Comparison of ENCODE assay signal across 8 cellular contexts in genomic region chr16:67833418-67834241, GRCh38. TPM values are rescaled to one million over a fixed set of nuclear protein-coding genes. Genes with fewer than 3 reads are reported as not detected.
DNase-seq lines count a peak whose midpoint lies in the region; ATAC-seq and TF ChIP-seq lines count a peak whose summit lies in the region.

No MANE protein-coding gene starts in this region.

- no peaks in the 10 kb centered on the region for H3K27me3 ChIP-seq in right lobe of liver

- peak overlapping the region; percentile 82 for H3K27ac ChIP-seq in C4-2B
- H3K27ac ChIP-seq in right lobe of liver: peak overlapping the region in 2 of 3 donors; percentile 37 to 57

- H3K4me3 Mint-ChIP-seq in dendritic cell treated with granulocyte-macrophage colony-stimulating factor and Interleukin-4, amounts not matched to agents 40 ng/mL and 50 ng/mL, for 4 days: peak overlapping the region; percentile 98

- peak overlapping the region; percentile 76 to 94 (median 85) for H3K4me3 ChIP-seq in right lobe of liver

- TF ChIP-seq CTCF in C4-2B (conservative IDR thresholded peaks at IDR 0.05) (no peak), right lobe of liver (IDR thresholded peaks at IDR 0.05) (no peak)

- peaks cover 0 to 18% (median 5%) of the 10 kb centered on the region in 4 donors for H3K36me3 ChIP-seq in right lobe of liver

- H3K4me1 Mint-ChIP-seq in dendritic cell treated with granulocyte-macrophage colony-stimulating factor and Interleukin-4, amounts not matched to agents 40 ng/mL and 50 ng/mL, for 4 days (ENCODE audit: low read depth): peaks cover 17% of the 10 kb centered on the region

- DNase-seq in NCI-H526 (lab: John Stamatoyannopoulos, UW): peak; percentile 61 to 91
- peak; percentile 92 for DNase-seq in activated CD4-positive, alpha-beta T cell treated with anti-CD3 and anti-CD28 coated beads, Interleukin-2, amount 50 U/mL, for 1 hour
- DNase-seq in right lobe of liver: peak; percentile 92 to 94 (median 93)
- DNase-seq in stimulated activated CD4-positive, alpha-beta T cell treated with anti-CD3 and anti-CD28 coated beads, Interleukin-4, amount 100 ng/mL, for 24 hours: peak; percentile 94

- peaks cover 41% of the 10 kb centered on the region for H3K36me3 Mint-ChIP-seq in dendritic cell treated with granulocyte-macrophage colony-stimulating factor and Interleukin-4, amounts not matched to agents 40 ng/mL and 50 ng/mL, for 4 days (ENCODE audit: low read depth)

- H3K27ac Mint-ChIP-seq in dendritic cell treated with granulocyte-macrophage colony-stimulating factor and Interleukin-4, amounts not matched to agents 40 ng/mL and 50 ng/mL, for 4 days: peak overlapping the region; percentile 92

- WGBS in right lobe of liver (ENCODE audit: insufficient coverage, low coverage, low lambda C conversion rate, missing lambda C conversion rate): 3% methylated on average over 12 of the region's 49 CpGs

- intact Hi-C loops in dendritic cell treated with granulocyte-macrophage colony-stimulating factor and Interleukin-4, amounts not matched to agents 40 ng/mL and 50 ng/mL, for 4 days (cut with micrococcal nuclease): loop anchor here (1.0 kb wide), 2 partner anchors 9 to 27 kb away; partner anchors contain the start of genes RANBP10, THAP11 and TSNAXIP1
- intact Hi-C loops in right lobe of liver (cut with DNase I): no loop called here

- H3K27me3 Mint-ChIP-seq in dendritic cell treated with granulocyte-macrophage colony-stimulating factor and Interleukin-4, amounts not matched to agents 40 ng/mL and 50 ng/mL, for 4 days: no peaks in the 10 kb centered on the region

- H3K9me3 ChIP-seq in right lobe of liver: no peaks in the 10 kb centered on the region

- H3K9me3 Mint-ChIP-seq in dendritic cell treated with granulocyte-macrophage colony-stimulating factor and Interleukin-4, amounts not matched to agents 40 ng/mL and 50 ng/mL, for 4 days: no peaks in the 10 kb centered on the region

- peak; percentile 99 for ATAC-seq in GM19351 (IDR thresholded peaks at IDR 0.05; ENCODE audit: unreplicated experiment)
- ATAC-seq in HG03469 (IDR thresholded peaks at IDR 0.05; ENCODE audit: unreplicated experiment): peak; percentile 82
- peak; percentile 97 to 100 (median 99) for ATAC-seq in right lobe of liver

- peak; percentile 68 for TF ChIP-seq POLR2A in right lobe of liver (IDR thresholded peaks at IDR 0.05)

- H3K4me1 ChIP-seq in right lobe of liver: peaks cover 0 to 12% (median 3%) of the 10 kb centered on the region in 4 donors

RNA-seq across cellular contexts. Expression of gene THAP11, which starts 8.5 kb away (rescaled TPM):
- total RNA-seq in right lobe of liver: 10 to 100 TPM in 4 of 6 experiments, 1 to 10 TPM in 2; 8.9 to 23.9 (median 11.7) TPM

RNA-seq across cellular contexts. Expression of gene NUTF2, which starts 13.1 kb away (rescaled TPM):
- total RNA-seq in right lobe of liver: 10 to 100 TPM; 23.4 to 67.8 (median 33.9) TPM

RNA-seq across cellular contexts. Expression of gene CENPT, which starts 13.9 kb away (rescaled TPM):
- 10 to 100 TPM; 12.2 to 21.1 (median 18.2) TPM for total RNA-seq in right lobe of liver

RNA-seq across cellular contexts. Expression of gene TSNAXIP1, which starts 26.9 kb away (rescaled TPM):
- total RNA-seq in right lobe of liver: 1 to 10 TPM in 3 of 6 experiments, under 1 TPM in 3; 0.42 to 1.2 (median 0.99) TPM

RNA-seq across cellular contexts. Expression of gene RANBP10, which starts 27.3 kb away (rescaled TPM):
- 10 to 100 TPM; 15.1 to 38.4 (median 22.7) TPM for total RNA-seq in right lobe of liver

Comparison
In these comparisons a context has a peak if more than half of its experiments do, and no peak if none do; other contexts are left out.
1. Peak in every context shown above with its lines: DNase-seq, ATAC-seq, H3K4me3 ChIP-seq and H3K27ac ChIP-seq.